37 cellular contexts compared by ENCODE assay signal in the genomic region with DNA sequence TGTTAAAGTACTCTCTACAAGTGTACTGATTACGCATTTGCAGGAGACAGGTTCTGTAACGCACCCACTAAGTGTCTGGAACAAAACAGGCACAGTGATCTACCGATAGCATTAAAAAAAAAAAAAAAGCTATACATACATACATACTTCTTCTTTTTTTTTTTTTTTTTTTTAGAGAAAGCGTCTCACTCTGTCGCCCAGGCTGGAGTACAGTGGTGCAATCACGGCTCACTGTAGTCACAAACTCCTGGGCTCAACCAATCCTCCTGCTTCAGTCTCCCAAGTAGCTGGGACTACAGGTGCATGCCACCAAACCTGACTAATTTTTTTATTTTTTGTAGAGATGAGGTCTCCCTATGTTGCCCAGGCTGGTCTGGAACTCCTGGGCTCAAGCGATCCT.
"Had no signal": no experiment of that assay in that cellular context is flagged by ENCODE, and none has a peak within 500 bp of the region (broad histone marks: within the 10 kb centered on the region; RNA-seq: fewer than 3 reads in every experiment).

No MANE protein-coding gene starts in this region.

- H3K27me3 Mint-ChIP-seq: activated CD4-positive, alpha-beta T cell treated with anti-CD3 and anti-CD28 coated beads for 36 hours; activated CD4-positive, alpha-beta T cell treated with anti-CD3 and anti-CD28 coated beads, Interleukin-2, amount 10 ng/mL, durations not matched to agents 7 days and 5 days; activated naive CD4-positive, alpha-beta T cell treated with anti-CD3 and anti-CD28 coated beads, Interleukin-2, amount 50 U/mL, for 24 hours; activated naive CD8-positive, alpha-beta T cell treated with anti-CD3 and anti-CD28 coated beads, Interleukin-2, amount 10 ng/mL, durations not matched to agents 7 days and 5 days; activated T-cell treated with anti-CD3 and anti-CD28 coated beads, Interleukin-2, amount 50 U/mL, for 24 hours had no signal

- H3K27ac ChIP-seq: body of pancreas, breast epithelium, SJCRH30, SK-N-MC had no signal

- H3K36me3 ChIP-seq: breast epithelium, SJCRH30 had no signal

- H3K36me3 Mint-ChIP-seq: WTC11 had no signal

- H3K4me1 Mint-ChIP-seq: activated naive CD4-positive, alpha-beta T cell treated with anti-CD3 and anti-CD28 coated beads, Interleukin-2, amount 50 U/mL, for 24 hours had no signal

- H3K4me3 ChIP-seq: body of pancreas, breast epithelium, SJCRH30, SK-N-MC had no signal

- H3K27ac Mint-ChIP-seq: activated CD4-positive, alpha-beta T cell treated with anti-CD3 and anti-CD28 coated beads for 36 hours; activated CD4-positive, alpha-beta T cell treated with anti-CD3 and anti-CD28 coated beads, Interleukin-2, amount 10 ng/mL, durations not matched to agents 7 days and 5 days; activated CD8-positive, alpha-beta T cell treated with anti-CD3 and anti-CD28 coated beads, Interleukin-2, amount 10 ng/mL, durations not matched to agents 7 days and 5 days; activated naive CD4-positive, alpha-beta T cell treated with anti-CD3 and anti-CD28 coated beads, Interleukin-2, amount 50 U/mL, for 24 hours; activated naive CD8-positive, alpha-beta T cell treated with anti-CD3 and anti-CD28 coated beads, Interleukin-2, amount 10 ng/mL, durations not matched to agents 7 days and 5 days; activated T-cell treated with anti-CD3 and anti-CD28 coated beads, Interleukin-2, amount 50 U/mL, for 24 hours; activated T-helper 2 cell treated with anti-CD3 and anti-CD28 coated beads, Interferon-gamma antibody, Interleukin-2, Interleukin-4, amounts not matched to agents 10 μg/mL and 5 μg/mL and 100 μg/mL, durations not matched to agents 14 hours and 24 hours and 36 hours; WTC11 had no signal

- H3K27me3 ChIP-seq: body of pancreas, breast epithelium, SJCRH30 had no signal

- H3K9me3 ChIP-seq: body of pancreas, breast epithelium, SJCRH30 had no signal

- H3K4me3 Mint-ChIP-seq: activated CD4-positive, alpha-beta T cell treated with anti-CD3 and anti-CD28 coated beads for 36 hours; activated CD4-positive, alpha-beta T cell treated with anti-CD3 and anti-CD28 coated beads, Interleukin-2, amount 10 ng/mL, durations not matched to agents 7 days and 5 days; activated CD8-positive, alpha-beta T cell treated with anti-CD3 and anti-CD28 coated beads, Interleukin-2, amount 10 ng/mL, durations not matched to agents 7 days and 5 days; activated naive CD4-positive, alpha-beta T cell treated with anti-CD3 and anti-CD28 coated beads, Interleukin-2, amount 50 U/mL, for 24 hours; activated naive CD8-positive, alpha-beta T cell treated with anti-CD3 and anti-CD28 coated beads, Interleukin-2, amount 10 ng/mL, durations not matched to agents 7 days and 5 days; activated T-cell treated with anti-CD3 and anti-CD28 coated beads, Interleukin-2, amount 50 U/mL, for 24 hours; WTC11 had no signal

- ATAC-seq: activated CD4-positive, alpha-beta T cell treated with anti-CD3 and anti-CD28 coated beads for 36 hours; activated CD4-positive, CD25-positive, alpha-beta regulatory T cell treated with anti-CD3 and anti-CD28 coated beads, Interleukin-2, amount 50 U/mL, for 24 hours; activated CD8-positive, alpha-beta T cell treated with anti-CD3 and anti-CD28 coated beads, Interleukin-2, amount 10 ng/mL, durations not matched to agents 7 days and 5 days; body of pancreas; WTC11 had no signal

- H3K9me3 Mint-ChIP-seq: activated CD4-positive, alpha-beta T cell treated with anti-CD3 and anti-CD28 coated beads, Interleukin-2, amount 10 ng/mL, durations not matched to agents 7 days and 5 days; activated naive CD4-positive, alpha-beta T cell treated with anti-CD3 and anti-CD28 coated beads, Interleukin-2, amount 50 U/mL, for 24 hours; activated naive CD8-positive, alpha-beta T cell treated with anti-CD3 and anti-CD28 coated beads, Interleukin-2, amount 10 ng/mL, durations not matched to agents 7 days and 5 days; activated T-cell treated with anti-CD3 and anti-CD28 coated beads, Interleukin-2, amount 50 U/mL, for 24 hours; activated T-helper 2 cell treated with anti-CD3 and anti-CD28 coated beads, Interferon-gamma antibody, Interleukin-2, Interleukin-4, amounts not matched to agents 10 μg/mL and 5 μg/mL and 100 μg/mL, durations not matched to agents 14 hours and 24 hours and 36 hours; WTC11 had no signal

- DNase-seq: activated CD4-positive, alpha-beta T cell treated with anti-CD3 and anti-CD28 coated beads for 36 hours; activated CD4-positive, alpha-beta T cell treated with anti-CD3 and anti-CD28 coated beads, Interleukin-2, amount 10 ng/mL, durations not matched to agents 7 days and 5 days; activated CD4-positive, alpha-beta T cell treated with anti-CD3 and anti-CD28 coated beads, Interleukin-2, amount 50 U/mL, for 48 hours; activated CD8-positive, alpha-beta T cell treated with anti-CD3 and anti-CD28 coated beads, Interleukin-2, amount 10 ng/mL, durations not matched to agents 7 days and 5 days; activated gamma-delta T cell; activated naive CD4-positive, alpha-beta T cell treated with Interleukin-2 at 50 U/mL for 16 hours; activated naive CD8-positive, alpha-beta T cell treated with anti-CD3 and anti-CD28 coated beads, Interleukin-2, amount 10 ng/mL, durations not matched to agents 7 days and 5 days; activated T-cell treated with anti-CD3 and anti-CD28 coated beads, Interleukin-2, amount 50 U/mL, for 24 hours; amygdala; body of pancreas; cerebellar nuclear complex; KG1; MM.1S; NCI-H1092 treated with DMSO at 0.1 percent for 48 hours; NCI-H1417; NCI-H146; NCI-H187; NCI-H2029 treated with DMSO at 0.1 percent for 48 hours; NCI-H2107; NCI-H2171; NCI-H510A; NCI-H526; NCI-H748 treated with DMSO at 0.1 percent for 48 hours; NK-92 treated with Interleukin-12 subunit alpha and Interleukin-12 subunit beta, amount 100 ng/mL, for 24 hours; OCI-M1; Right ventricle myocardium superior; SJCRH30; SW 1271; T-helper 1 cell; T-helper 2 cell; T-helper 9 cell had no signal
